14 cellular contexts compared by ENCODE assay signal in genomic region chr1:207850621-207851407, GRCh38.
A peak's percentile ranks its signal among the peaks of the same experiment; 100 is the strongest.
DNase-seq lines count a peak whose midpoint lies in the region; ATAC-seq and TF ChIP-seq lines count a peak whose summit lies in the region.
"Had no signal": no experiment of that assay in that cellular context is flagged by ENCODE, and none has a peak within 500 bp of the region (broad histone marks: within the 10 kb centered on the region; RNA-seq: fewer than 3 reads in every experiment).

No MANE protein-coding gene starts in this region.

- POLR2A ChIA-PET in activated CD8-positive, alpha-beta T cell treated with anti-CD3 and anti-CD28 coated beads, Interleukin-2, amount 10 ng/mL, durations not matched to agents 7 days and 5 days (lab: Charles Lee): no interaction called here

- no peak for TF ChIP-seq CTCF in right atrium auricular region (IDR thresholded peaks at IDR 0.05)
- no peak for TF ChIP-seq CTCF in stomach (IDR thresholded peaks at IDR 0.05)

- intact Hi-C loops in stomach (cut with DNase I; ENCODE audit: low total_unique reads): no loop called here

- H3K27me3 Mint-ChIP-seq in IgD-negative memory B cell: no peaks in the 10 kb centered on the region
- H3K27me3 Mint-ChIP-seq in activated CD8-positive, alpha-beta T cell treated with anti-CD3 and anti-CD28 coated beads, Interleukin-2, amount 10 ng/mL, durations not matched to agents 7 days and 5 days (ENCODE audit: low read depth): no peaks in the 10 kb centered on the region

- peak overlapping the region in 2 of 3 donors; percentile 71 to 74 for H3K27ac Mint-ChIP-seq in IgD-negative memory B cell
- peak overlapping the region; percentile 35 for H3K27ac Mint-ChIP-seq in activated CD8-positive, alpha-beta T cell treated with anti-CD3 and anti-CD28 coated beads, Interleukin-2, amount 10 ng/mL, durations not matched to agents 7 days and 5 days

- DNase-seq in activated CD8-positive, alpha-beta T cell treated with anti-CD3 and anti-CD28 coated beads, Interleukin-2, amount 10 ng/mL, durations not matched to agents 7 days and 5 days: no peak
- DNase-seq in right atrium auricular region (ENCODE audit: low spot score) (no peak), stomach (no peak), GM19238 (ENCODE audit: insufficient read length, low spot score) (no peak), NCI-H526 treated with DMSO at 0.1 percent for 48 hours (lab: John Stamatoyannopoulos, UW) (no peak), glomerular visceral epithelial cell (ENCODE audit: extremely low spot score) (no peak)
- DNase-seq: activated gamma-delta T cell, Calu3, caudate nucleus, Kasumi-1, mucosa of descending colon, NCI-H2107 had no signal

- CTCF ChIA-PET in activated CD8-positive, alpha-beta T cell treated with anti-CD3 and anti-CD28 coated beads, Interleukin-2, amount 10 ng/mL, durations not matched to agents 7 days and 5 days (lab: Charles Lee): interaction anchor here (0.6 to 1.6 kb wide), 3 partner anchors 22 to 112 kb away, joined by 3 to 5 read pairs (median 4); no protein-coding TSS in a partner anchor

- H3K4me1 ChIP-seq in right atrium auricular region: peaks cover 0 to 81% of the 10 kb centered on the region in 2 donors
- H3K4me1 ChIP-seq in stomach: peaks cover 45 to 96% (median 68%) of the 10 kb centered on the region in 4 donors

- H3K9me3 ChIP-seq in right atrium auricular region (no peaks in the 10 kb centered on the region), stomach (no peaks in the 10 kb centered on the region)
- H3K9me3 ChIP-seq: mucosa of descending colon had no signal

- H3K4me3 Mint-ChIP-seq in IgD-negative memory B cell: no peak overlapping the region
- H3K4me3 Mint-ChIP-seq in activated CD8-positive, alpha-beta T cell treated with anti-CD3 and anti-CD28 coated beads, Interleukin-2, amount 10 ng/mL, durations not matched to agents 7 days and 5 days: no peak overlapping the region

- H3K9me3 Mint-ChIP-seq in IgD-negative memory B cell: no peaks in the 10 kb centered on the region
- H3K9me3 Mint-ChIP-seq in activated CD8-positive, alpha-beta T cell treated with anti-CD3 and anti-CD28 coated beads, Interleukin-2, amount 10 ng/mL, durations not matched to agents 7 days and 5 days (ENCODE audit: insufficient read depth): no peaks in the 10 kb centered on the region

- H3K27ac ChIP-seq in right atrium auricular region: peak overlapping the region; percentile 29 to 69
- peak overlapping the region in 3 of 5 donors; percentile 10 to 79 (median 73) for H3K27ac ChIP-seq in stomach

- H3K36me3 Mint-ChIP-seq in IgD-negative memory B cell: peaks cover 5% of the 10 kb centered on the region
- peaks cover 41% of the 10 kb centered on the region for H3K36me3 Mint-ChIP-seq in activated CD8-positive, alpha-beta T cell treated with anti-CD3 and anti-CD28 coated beads, Interleukin-2, amount 10 ng/mL, durations not matched to agents 7 days and 5 days (ENCODE audit: low read depth)

- WGBS in stomach, 5 donors: 75 to 90% (median 82%) methylated on average over 6 to 7 of the region's 7 CpGs

- TF ChIP-seq POLR2A in stomach (IDR thresholded peaks at IDR 0.05): no peak

- TF ChIP-seq EP300 in stomach (IDR thresholded peaks at IDR 0.05): no peak

- no peak for ATAC-seq in activated CD8-positive, alpha-beta T cell treated with anti-CD3 and anti-CD28 coated beads, Interleukin-2, amount 10 ng/mL, durations not matched to agents 7 days and 5 days
- ATAC-seq: activated CD4-positive, CD25-positive, alpha-beta regulatory T cell treated with anti-CD3 and anti-CD28 coated beads, Interleukin-2, amount 50 U/mL, for 24 hours; mucosa of descending colon had no signal

- H3K36me3 ChIP-seq in right atrium auricular region: no peaks in the 10 kb centered on the region
- H3K36me3 ChIP-seq in stomach: peaks cover 7 to 22% (median 16%) of the 10 kb centered on the region in 4 donors

- H3K4me1 Mint-ChIP-seq in IgD-negative memory B cell: peaks cover 36 to 59% (median 53%) of the 10 kb centered on the region in 3 donors
- H3K4me1 Mint-ChIP-seq in activated CD8-positive, alpha-beta T cell treated with anti-CD3 and anti-CD28 coated beads, Interleukin-2, amount 10 ng/mL, durations not matched to agents 7 days and 5 days (ENCODE audit: low read depth): peaks cover 55% of the 10 kb centered on the region

- H3K27me3 ChIP-seq in right atrium auricular region (no peaks in the 10 kb centered on the region), stomach (no peaks in the 10 kb centered on the region)

- H3K4me3 ChIP-seq in right atrium auricular region (no peak overlapping the region), stomach (no peak overlapping the region)
- H3K4me3 ChIP-seq: mucosa of descending colon had no signal
